ENCODE assay signal across 25 cellular contexts in the genomic region with DNA sequence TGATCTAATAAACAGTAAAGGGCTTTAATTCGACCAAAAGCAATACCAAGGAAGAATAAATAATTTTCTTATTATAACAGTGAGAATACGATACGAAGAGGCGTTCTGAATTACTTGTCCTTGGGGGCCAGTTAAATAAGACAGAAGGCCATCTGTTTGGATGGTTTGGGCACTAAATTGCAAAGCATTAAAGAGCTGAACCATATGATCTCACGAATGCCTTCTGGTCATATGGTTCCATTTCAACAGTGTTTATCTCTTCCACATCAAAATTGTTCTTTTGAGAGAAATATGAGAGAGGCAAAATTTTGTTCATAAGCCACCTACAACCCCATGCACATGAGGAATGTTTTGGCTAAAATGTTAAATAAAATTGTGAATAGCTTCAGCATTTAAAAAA.
"Had no signal": no experiment of that assay in that cellular context is flagged by ENCODE, and none has a peak within 500 bp of the region (broad histone marks: within the 10 kb centered on the region; RNA-seq: fewer than 3 reads in every experiment).

No MANE protein-coding gene starts in this region.

- H3K9ac ChIP-seq: neural progenitor cell had no signal

- ATAC-seq: foreskin keratinocyte; left lung; naive thymus-derived CD8-positive, alpha-beta T cell had no signal

- H3K4me3 ChIP-seq: adrenal gland, ascending aorta, left lung, lung, neural progenitor cell, thoracic aorta, vagina had no signal

- H3K27me3 ChIP-seq: adrenal gland, ascending aorta, brain microvascular endothelial cell, foreskin keratinocyte, left lung, neural progenitor cell, vagina had no signal

- H3K27me3 Mint-ChIP-seq: activated naive CD8-positive, alpha-beta T cell; activated T-cell treated with anti-CD3 and anti-CD28 coated beads, Interleukin-2, amount 50 U/mL, for 24 hours; naive thymus-derived CD8-positive, alpha-beta T cell; type B pancreatic cell had no signal

- H3K36me3 Mint-ChIP-seq: activated naive CD8-positive, alpha-beta T cell; naive thymus-derived CD8-positive, alpha-beta T cell; neural progenitor cell; type B pancreatic cell had no signal

- H3K9me3 Mint-ChIP-seq: activated T-helper 2 cell treated with anti-CD3 and anti-CD28 coated beads, Interferon-gamma antibody, Interleukin-2, Interleukin-4, amounts not matched to agents 10 μg/mL and 5 μg/mL and 100 μg/mL, durations not matched to agents 14 hours and 24 hours and 36 hours; neural progenitor cell; type B pancreatic cell had no signal

- DNase-seq: activated CD8-positive, alpha-beta memory T cell treated with anti-CD3 and anti-CD28 coated beads for 24 hours; activated CD8-positive, alpha-beta memory T cell treated with anti-CD3 and anti-CD28 coated beads, Interleukin-2, amount 50 U/mL, for 4 hours; activated naive CD4-positive, alpha-beta T cell; activated T-cell treated with anti-CD3 and anti-CD28 coated beads, Interleukin-2, amount 50 U/mL, for 24 hours; adrenal gland; brain microvascular endothelial cell; caudate nucleus; dermis blood vessel endothelial cell; effector CD8-positive, alpha-beta T cell; foreskin keratinocyte; hippocampal formation; kidney glomerular epithelial cell; left lung; naive thymus-derived CD8-positive, alpha-beta T cell; posterior cingulate gyrus; stimulated activated CD4-positive, alpha-beta T cell treated with anti-CD3 and anti-CD28 coated beads, Interleukin-4, amount 100 ng/mL, for 1 hour; stimulated activated naive CD4-positive, alpha-beta T cell had no signal

- H3K36me3 ChIP-seq: adrenal gland, ascending aorta, brain microvascular endothelial cell, left lung, neural progenitor cell, thoracic aorta, vagina had no signal

- H3K9me3 ChIP-seq: adrenal gland, ascending aorta, left lung, thoracic aorta, vagina had no signal

- H3K27ac ChIP-seq: adrenal gland, ascending aorta, brain microvascular endothelial cell, foreskin keratinocyte, left lung, neural progenitor cell, thoracic aorta, vagina had no signal

- H3K4me1 Mint-ChIP-seq: naive thymus-derived CD8-positive, alpha-beta T cell had no signal

- H3K4me1 ChIP-seq: adrenal gland, ascending aorta, foreskin keratinocyte, left lung, vagina had no signal

- H3K4me3 Mint-ChIP-seq: activated naive CD8-positive, alpha-beta T cell; activated T-cell treated with anti-CD3 and anti-CD28 coated beads, Interleukin-2, amount 50 U/mL, for 24 hours; naive thymus-derived CD8-positive, alpha-beta T cell; neural progenitor cell; type B pancreatic cell had no signal

- H2AFZ ChIP-seq: neural progenitor cell had no signal

- H3K27ac Mint-ChIP-seq: activated naive CD8-positive, alpha-beta T cell; activated T-cell treated with anti-CD3 and anti-CD28 coated beads, Interleukin-2, amount 50 U/mL, for 24 hours; activated T-helper 2 cell treated with anti-CD3 and anti-CD28 coated beads, Interferon-gamma antibody, Interleukin-2, Interleukin-4, amounts not matched to agents 10 μg/mL and 5 μg/mL and 100 μg/mL, durations not matched to agents 14 hours and 24 hours and 36 hours; naive thymus-derived CD8-positive, alpha-beta T cell; neural progenitor cell; type B pancreatic cell had no signal
